In the genomic region with DNA sequence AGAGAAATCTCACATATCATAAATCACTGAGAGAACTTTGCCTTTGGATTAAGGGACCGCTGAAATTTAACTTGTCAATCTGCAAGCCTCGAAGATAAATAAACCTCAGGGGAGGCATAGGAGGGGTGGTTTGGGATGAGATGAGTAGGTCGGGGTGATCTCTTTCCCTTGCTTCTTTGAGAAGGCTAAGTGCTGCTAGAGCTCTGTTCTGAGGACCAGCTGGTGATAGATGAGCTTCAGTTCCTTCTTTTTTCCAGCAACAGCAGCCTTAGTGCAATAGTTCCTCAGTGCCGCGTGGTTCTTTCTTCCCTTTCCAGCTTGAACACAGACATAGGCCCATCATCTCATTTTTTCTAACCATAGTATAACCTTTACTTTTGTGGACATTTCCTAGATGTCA, we compare ENCODE assay signal across 5 cellular contexts.
DNase-seq lines count a peak whose midpoint lies in the region; ATAC-seq and TF ChIP-seq lines count a peak whose summit lies in the region.
"Not testable (repeated sequence)": the region's sequence is repeated elsewhere in the genome, so short reads cannot be mapped to it uniquely, and the experiment has no call there.

No MANE protein-coding gene starts in this region.

- not testable (repeated sequence) for H3K4me1 Mint-ChIP-seq in progenitor cell of endocrine pancreas (ENCODE audit: low read depth)

- not testable (repeated sequence) for TF ChIP-seq CTCF in progenitor cell of endocrine pancreas (IDR thresholded peaks at IDR 0.05; ENCODE audit: unreplicated experiment)

- not testable (repeated sequence) for H3K9me3 Mint-ChIP-seq in progenitor cell of endocrine pancreas (ENCODE audit: low read depth)

- H3K27ac Mint-ChIP-seq in progenitor cell of endocrine pancreas, result peak overlapping the region; percentile 79

- DNase-seq in OCI-M1 (lab: John Stamatoyannopoulos, UW), result peak; percentile 13
- not testable (repeated sequence) for DNase-seq in progenitor cell of endocrine pancreas (ENCODE audit: low spot score, unreplicated experiment)

- ATAC-seq in GM18502 (IDR thresholded peaks at IDR 0.05; ENCODE audit: poor library complexity, unreplicated experiment) (peak; percentile 58), GM19395 (IDR thresholded peaks at IDR 0.05; ENCODE audit: unreplicated experiment) (peak; percentile 56), HG02884 (IDR thresholded peaks at IDR 0.05; ENCODE audit: unreplicated experiment) (peak; percentile 70)

- H3K27me3 Mint-ChIP-seq in progenitor cell of endocrine pancreas, result not testable (repeated sequence)

- not testable (repeated sequence) for H3K4me3 Mint-ChIP-seq in progenitor cell of endocrine pancreas (ENCODE audit: low read depth)

- not testable (repeated sequence) for H3K36me3 Mint-ChIP-seq in progenitor cell of endocrine pancreas (ENCODE audit: insufficient read depth)
